Comparison of ENCODE assay signal across 11 cellular contexts in genomic region chr7:141691540-141691939, GRCh38. TPM values are rescaled to one million over a fixed set of nuclear protein-coding genes. Genes with fewer than 3 reads are reported as not detected.
"Had no signal": no experiment of that assay in that cellular context is flagged by ENCODE, and none has a peak within 500 bp of the region (broad histone marks: within the 10 kb centered on the region; RNA-seq: fewer than 3 reads in every experiment).

No MANE protein-coding gene starts in this region.

- FAIRE-seq: HTR-8/SVneo, K562 had no signal

- H3K4me3 Mint-ChIP-seq: HFFc6 had no signal

- H3K4me1 ChIP-seq: HAP-1 had no signal

- DNase-seq: GM23248, H7, HFFc6, IMR-90, KG1 had no signal

- H3K9ac ChIP-seq: GM23248 had no signal

- H3K9me3 Mint-ChIP-seq: HFFc6 had no signal

- H3K27ac ChIP-seq: GM23248 had no signal

- H3K36me3 ChIP-seq: HAP-1 had no signal

- H3K27ac Mint-ChIP-seq: HFFc6 had no signal

- H3K4me3 ChIP-seq: GM23248, HAP-1, K562 had no signal

- H3K9me3 ChIP-seq: HAP-1 had no signal

- H2AFZ ChIP-seq: GM23248 had no signal

- ATAC-seq: HCT116, K562 had no signal

RNA-seq across cellular contexts. Expression of gene WEE2, which starts 16.6 kb away (rescaled TPM):
- total RNA-seq: GM23248, H4, HFFc6, HT-29, IMR-90, K562 had no signal
- polyA plus RNA-seq: GM23248, IMR-90, K562 had no signal
